1 cellular context compared by ENCODE assay signal in genomic region chr7:7911756-7912155, GRCh38.
TF ChIP-seq lines count a peak whose summit lies in the region.

No MANE protein-coding gene starts in this region.

TF ChIP-seq in SK-N-SH, 30 proteins besides CTCF, POLR2A, EP300 and RAD21 (continued from another document):
- TF ChIP-seq FOXJ3 (CRISPR knock-in tag; IDR thresholded peaks at IDR 0.05) (no peak), RCOR1 (IDR thresholded peaks at IDR 0.05; ENCODE audit: low read length) (no peak)
